ENCODE assay signal across 1 cellular context in the genomic region with DNA sequence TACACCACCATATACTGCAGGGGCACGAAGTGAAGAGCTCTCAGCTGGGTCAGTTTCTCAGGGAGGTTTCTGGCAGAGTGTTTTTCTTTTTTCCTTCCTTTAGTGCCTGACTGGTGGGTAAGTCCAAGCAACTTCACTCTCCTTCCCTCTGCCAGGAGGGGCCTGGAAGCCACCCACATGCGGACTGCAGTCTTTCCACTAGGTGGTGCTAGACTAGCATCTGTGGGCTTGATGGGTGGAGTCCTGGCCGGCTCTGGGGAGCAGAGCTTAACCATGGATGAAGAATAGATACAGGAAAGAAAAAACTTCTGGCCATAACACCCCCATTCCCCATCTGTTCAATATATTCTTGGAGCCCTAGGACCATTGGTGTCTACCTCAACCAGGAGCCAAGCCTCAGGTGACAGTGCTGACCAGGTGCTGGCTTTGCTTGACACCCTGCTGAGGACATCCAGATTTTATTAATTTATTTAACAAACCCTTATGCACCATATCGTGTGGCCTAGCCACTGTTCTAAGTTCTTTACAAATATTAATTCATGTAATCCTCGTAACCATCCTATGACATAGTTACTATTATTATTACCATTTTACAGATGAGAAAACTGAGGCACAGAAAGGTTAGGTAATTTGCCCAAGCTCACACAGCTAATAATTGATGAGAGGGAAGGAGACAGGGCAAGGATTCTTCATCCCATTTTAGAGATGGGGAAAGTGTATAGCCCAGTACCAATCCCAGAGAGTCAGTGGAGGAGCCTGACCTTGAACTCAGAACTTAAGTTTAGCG.
A peak's percentile ranks its signal among the peaks of the same experiment; 100 is the strongest.
TF ChIP-seq lines count a peak whose summit lies in the region.

No MANE protein-coding gene starts in this region.

TF ChIP-seq in GM23338, 12 proteins besides CTCF, POLR2A, EP300 and RAD21 (continued from another document):
- TF ChIP-seq, protein P1, sequence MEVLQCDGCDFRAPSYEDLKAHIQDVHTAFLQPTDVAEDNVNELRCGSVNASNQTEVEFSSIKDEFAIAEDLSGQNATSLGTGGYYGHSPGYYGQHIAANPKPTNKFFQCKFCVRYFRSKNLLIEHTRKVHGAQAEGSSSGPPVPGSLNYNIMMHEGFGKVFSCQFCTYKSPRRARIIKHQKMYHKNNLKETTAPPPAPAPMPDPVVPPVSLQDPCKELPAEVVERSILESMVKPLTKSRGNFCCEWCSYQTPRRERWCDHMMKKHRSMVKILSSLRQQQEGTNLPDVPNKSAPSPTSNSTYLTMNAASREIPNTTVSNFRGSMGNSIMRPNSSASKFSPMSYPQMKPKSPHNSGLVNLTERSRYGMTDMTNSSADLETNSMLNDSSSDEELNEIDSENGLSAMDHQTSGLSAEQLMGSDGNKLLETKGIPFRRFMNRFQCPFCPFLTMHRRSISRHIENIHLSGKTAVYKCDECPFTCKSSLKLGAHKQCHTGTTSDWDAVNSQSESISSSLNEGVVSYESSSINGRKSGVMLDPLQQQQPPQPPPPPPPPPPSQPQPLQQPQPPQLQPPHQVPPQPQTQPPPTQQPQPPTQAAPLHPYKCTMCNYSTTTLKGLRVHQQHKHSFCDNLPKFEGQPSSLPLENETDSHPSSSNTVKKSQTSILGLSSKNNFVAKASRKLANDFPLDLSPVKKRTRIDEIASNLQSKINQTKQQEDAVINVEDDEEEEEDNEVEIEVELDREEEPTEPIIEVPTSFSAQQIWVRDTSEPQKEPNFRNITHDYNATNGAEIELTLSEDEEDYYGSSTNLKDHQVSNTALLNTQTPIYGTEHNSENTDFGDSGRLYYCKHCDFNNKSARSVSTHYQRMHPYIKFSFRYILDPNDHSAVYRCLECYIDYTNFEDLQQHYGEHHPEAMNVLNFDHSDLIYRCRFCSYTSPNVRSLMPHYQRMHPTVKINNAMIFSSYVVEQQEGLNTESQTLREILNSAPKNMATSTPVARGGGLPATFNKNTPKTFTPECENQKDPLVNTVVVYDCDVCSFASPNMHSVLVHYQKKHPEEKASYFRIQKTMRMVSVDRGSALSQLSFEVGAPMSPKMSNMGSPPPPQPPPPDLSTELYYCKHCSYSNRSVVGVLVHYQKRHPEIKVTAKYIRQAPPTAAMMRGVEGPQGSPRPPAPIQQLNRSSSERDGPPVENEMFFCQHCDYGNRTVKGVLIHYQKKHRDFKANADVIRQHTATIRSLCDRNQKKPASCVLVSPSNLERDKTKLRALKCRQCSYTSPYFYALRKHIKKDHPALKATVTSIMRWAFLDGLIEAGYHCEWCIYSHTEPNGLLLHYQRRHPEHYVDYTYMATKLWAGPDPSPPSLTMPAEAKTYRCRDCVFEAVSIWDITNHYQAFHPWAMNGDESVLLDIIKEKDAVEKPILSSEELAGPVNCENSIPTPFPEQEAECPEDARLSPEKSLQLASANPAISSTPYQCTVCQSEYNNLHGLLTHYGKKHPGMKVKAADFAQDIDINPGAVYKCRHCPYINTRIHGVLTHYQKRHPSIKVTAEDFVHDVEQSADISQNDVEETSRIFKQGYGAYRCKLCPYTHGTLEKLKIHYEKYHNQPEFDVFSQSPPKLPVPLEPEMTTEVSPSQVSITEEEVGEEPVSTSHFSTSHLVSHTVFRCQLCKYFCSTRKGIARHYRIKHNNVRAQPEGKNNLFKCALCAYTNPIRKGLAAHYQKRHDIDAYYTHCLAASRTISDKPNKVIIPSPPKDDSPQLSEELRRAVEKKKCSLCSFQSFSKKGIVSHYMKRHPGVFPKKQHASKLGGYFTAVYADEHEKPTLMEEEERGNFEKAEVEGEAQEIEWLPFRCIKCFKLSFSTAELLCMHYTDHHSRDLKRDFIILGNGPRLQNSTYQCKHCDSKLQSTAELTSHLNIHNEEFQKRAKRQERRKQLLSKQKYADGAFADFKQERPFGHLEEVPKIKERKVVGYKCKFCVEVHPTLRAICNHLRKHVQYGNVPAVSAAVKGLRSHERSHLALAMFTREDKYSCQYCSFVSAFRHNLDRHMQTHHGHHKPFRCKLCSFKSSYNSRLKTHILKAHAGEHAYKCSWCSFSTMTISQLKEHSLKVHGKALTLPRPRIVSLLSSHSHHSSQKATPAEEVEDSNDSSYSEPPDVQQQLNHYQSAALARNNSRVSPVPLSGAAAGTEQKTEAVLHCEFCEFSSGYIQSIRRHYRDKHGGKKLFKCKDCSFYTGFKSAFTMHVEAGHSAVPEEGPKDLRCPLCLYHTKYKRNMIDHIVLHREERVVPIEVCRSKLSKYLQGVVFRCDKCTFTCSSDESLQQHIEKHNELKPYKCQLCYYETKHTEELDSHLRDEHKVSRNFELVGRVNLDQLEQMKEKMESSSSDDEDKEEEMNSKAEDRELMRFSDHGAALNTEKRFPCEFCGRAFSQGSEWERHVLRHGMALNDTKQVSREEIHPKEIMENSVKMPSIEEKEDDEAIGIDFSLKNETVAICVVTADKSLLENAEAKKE (CRISPR knock-in tag; IDR thresholded peaks at IDR 0.05) = peak; percentile 96
